12 cellular contexts compared by ENCODE assay signal in the genomic region with DNA sequence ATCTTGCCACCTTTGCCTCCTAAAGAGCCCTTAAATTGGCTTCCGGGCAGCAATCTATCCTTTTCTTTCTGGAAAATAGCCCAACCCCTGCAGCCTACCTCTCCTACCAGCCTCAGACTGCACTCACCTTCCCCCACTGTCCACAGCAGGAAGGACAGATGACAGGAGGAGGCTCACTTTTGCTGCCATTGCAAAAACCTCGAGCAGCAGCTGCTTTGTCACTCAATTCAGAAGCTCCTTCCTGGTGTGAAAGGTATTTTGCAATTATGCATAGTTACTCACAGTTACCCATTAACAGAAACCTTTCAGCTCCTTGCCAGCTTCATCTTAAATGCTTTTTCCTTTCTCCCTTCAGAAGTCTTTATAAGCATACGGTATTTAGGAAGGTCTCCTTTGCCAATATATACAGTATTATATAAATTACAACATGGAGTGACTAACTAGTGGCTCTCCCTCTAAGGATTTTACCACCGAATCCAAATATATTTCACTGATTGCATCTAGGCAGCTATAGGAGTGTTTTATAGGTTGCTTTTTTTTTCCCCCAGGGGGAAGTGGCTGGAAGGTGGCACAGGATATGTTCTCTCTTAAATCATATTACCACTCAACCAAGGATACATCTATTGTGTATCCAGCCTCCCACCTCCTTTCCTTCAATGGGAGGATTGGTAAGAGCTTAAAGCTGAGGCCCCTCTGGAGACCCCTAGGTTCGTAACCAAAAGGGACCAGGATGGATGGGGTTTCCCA.
A peak's percentile ranks its signal among the peaks of the same experiment; 100 is the strongest.
DNase-seq lines count a peak whose midpoint lies in the region; ATAC-seq, FAIRE-seq and TF ChIP-seq lines count a peak whose summit lies in the region.
"Had no signal": no experiment of that assay in that cellular context is flagged by ENCODE, and none has a peak within 500 bp of the region (broad histone marks: within the 10 kb centered on the region; RNA-seq: fewer than 3 reads in every experiment).

No MANE protein-coding gene starts in this region.

- H3K36me3 ChIP-seq in small intestine (ENCODE audit: control insufficient read depth in 2 of 2, insufficient read depth in 2 of 2, low read length in 2 of 2) = no peaks in the 10 kb centered on the region

- DNase-seq in NCI-H524 (lab: John Stamatoyannopoulos, UW) (peak; percentile 28 to 58), NCI-H524 treated with DMSO at 0.1 percent for 48 hours (lab: John Stamatoyannopoulos, UW) (no peak), NCI-H345 (lab: John Stamatoyannopoulos, UW) (peak; percentile 48), epithelial cell of esophagus (ENCODE audit: low read depth) (peak; percentile 69), small intestine (peak; percentile 83), ureter (ENCODE audit: low spot score) (no peak)
- DNase-seq in stimulated activated naive CD8-positive, alpha-beta T cell treated with anti-CD3 and anti-CD28 coated beads, Interleukin-15, amount 100 ng/mL, for 72 hours = no peak
- DNase-seq: activated T-cell treated with anti-CD3 and anti-CD28 coated beads, Interleukin-2, amount 50 U/mL, for 1 hour; T-cell had no signal

- WGBS in small intestine, 3 donors = 22 to 40% (median 23%) methylated on average over 5 of the region's 5 CpGs

- peaks cover 1 to 2% of the 10 kb centered on the region in 2 donors for H3K4me1 ChIP-seq in small intestine (ENCODE audit: control insufficient read depth in 2 of 2, insufficient read depth in 1 of 2, low read depth in 1 of 2, low read length in 1 of 2)

- H3K4me1 Mint-ChIP-seq in stimulated activated naive CD8-positive, alpha-beta T cell treated with anti-CD3 and anti-CD28 coated beads, Interleukin-15, amount 100 ng/mL, for 72 hours = no peaks in the 10 kb centered on the region
- H3K4me1 Mint-ChIP-seq: T-cell had no signal

- H3K9me3 ChIP-seq in small intestine (ENCODE audit: control insufficient read depth, low read depth) = no peaks in the 10 kb centered on the region

- no peak for FAIRE-seq in small intestine (lab: Jason Lieb, UNC)
- FAIRE-seq: A204.1, colon had no signal

- no peaks in the 10 kb centered on the region for H3K9me3 Mint-ChIP-seq in stimulated activated naive CD8-positive, alpha-beta T cell treated with anti-CD3 and anti-CD28 coated beads, Interleukin-15, amount 100 ng/mL, for 72 hours
- H3K9me3 Mint-ChIP-seq: T-cell had no signal

- no peak overlapping the region for H3K27ac Mint-ChIP-seq in stimulated activated naive CD8-positive, alpha-beta T cell treated with anti-CD3 and anti-CD28 coated beads, Interleukin-15, amount 100 ng/mL, for 72 hours
- H3K27ac Mint-ChIP-seq: T-cell had no signal

- no peak overlapping the region for H3K4me3 Mint-ChIP-seq in stimulated activated naive CD8-positive, alpha-beta T cell treated with anti-CD3 and anti-CD28 coated beads, Interleukin-15, amount 100 ng/mL, for 72 hours
- H3K4me3 Mint-ChIP-seq: T-cell had no signal

- H3K27me3 ChIP-seq in small intestine (ENCODE audit: control insufficient read depth in 2 of 2, insufficient read depth in 2 of 2, low read length in 2 of 2) = peaks cover 0 to 2% of the 10 kb centered on the region in 2 donors

- no peak overlapping the region for H3K4me3 ChIP-seq in epithelial cell of esophagus (ENCODE audit: low read length)
- H3K4me3 ChIP-seq in small intestine (ENCODE audit: low read depth in 1 of 2, low read length in 2 of 2) = no peak overlapping the region

- TF ChIP-seq CTCF in epithelial cell of esophagus (IDR thresholded peaks at IDR 0.05; ENCODE audit: insufficient read depth, low read depth, low read length, missing control alignments) = no peak

- no peak for ATAC-seq in HG03460 (IDR thresholded peaks at IDR 0.05; ENCODE audit: unreplicated experiment)
- ATAC-seq in stimulated activated naive CD8-positive, alpha-beta T cell treated with anti-CD3 and anti-CD28 coated beads, Interleukin-15, amount 100 ng/mL, for 72 hours = no peak
- ATAC-seq: T-cell had no signal

- H3K27ac ChIP-seq in small intestine (ENCODE audit: low read depth in 1 of 2, low read length in 1 of 2) = peak overlapping the region in 1 of 2 donors; percentile 42

- H3K27me3 Mint-ChIP-seq in stimulated activated naive CD8-positive, alpha-beta T cell treated with anti-CD3 and anti-CD28 coated beads, Interleukin-15, amount 100 ng/mL, for 72 hours = peaks cover 12% of the 10 kb centered on the region

Comparison
In these comparisons a context has a peak if more than half of its experiments do, and no peak if none do; other contexts are left out.
1. DNase-seq: peak in NCI-H524 (2 of 2), NCI-H345 (single experiment), epithelial cell of esophagus (single experiment) and small intestine (single experiment); none in NCI-H524 treated with DMSO at 0.1 percent for 48 hours (single experiment), ureter (single experiment) and stimulated activated naive CD8-positive, alpha-beta T cell treated with anti-CD3 and anti-CD28 coated beads, Interleukin-15, amount 100 ng/mL, for 72 hours (0 of 2).